ENCODE assay signal across 13 cellular contexts in the genomic region with DNA sequence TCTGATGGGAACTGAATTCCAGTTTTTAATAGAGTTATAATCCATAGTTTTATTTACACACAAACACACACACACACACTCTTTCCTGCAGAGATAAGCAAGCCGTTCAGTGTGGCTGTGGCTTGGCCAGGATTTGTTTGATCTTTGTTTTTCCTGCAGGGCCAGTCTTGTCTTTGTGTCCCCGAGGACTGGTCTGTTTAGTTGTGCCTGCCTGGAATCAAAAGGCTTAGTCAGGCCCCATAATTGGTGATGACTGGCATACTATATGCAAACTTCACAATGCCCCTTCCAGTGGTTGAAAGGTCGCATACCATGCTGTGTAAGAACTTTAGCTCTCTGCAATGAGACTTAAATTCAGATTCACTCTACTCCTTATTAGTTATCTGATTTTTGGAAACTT. TPM values are rescaled to one million over a fixed set of nuclear protein-coding genes. Genes with fewer than 3 reads are reported as not detected.
DNase-seq lines count a peak whose midpoint lies in the region; ATAC-seq and TF ChIP-seq lines count a peak whose summit lies in the region.
"Had no signal": no experiment of that assay in that cellular context is flagged by ENCODE, and none has a peak within 500 bp of the region (broad histone marks: within the 10 kb centered on the region; RNA-seq: fewer than 3 reads in every experiment).

No MANE protein-coding gene starts in this region.

- ATAC-seq in HG02884 (IDR thresholded peaks at IDR 0.05; ENCODE audit: unreplicated experiment) (no peak), GM21423 (IDR thresholded peaks at IDR 0.05; ENCODE audit: unreplicated experiment) (no peak)
- ATAC-seq: natural killer cell treated with Interleukin-12 subunit alpha and Interleukin-12 subunit beta and Interleukin-15 and Interleukin-18, amount 100 ng/mL, for 72 hours had no signal

- H3K4me3 ChIP-seq in HUES64 (ENCODE audit: low read length) = peak overlapping the region; percentile 6; the same call in 1 of the 2 replicates
- H3K4me3 ChIP-seq in breast epithelium = peak overlapping the region in 1 of 3 donors; percentile 79
- H3K4me3 ChIP-seq in mesodermal cell (ENCODE audit: extremely low read depth, insufficient read depth, low read length, poor library complexity, severe bottlenecking) = no peak overlapping the region
- H3K4me3 ChIP-seq: dorsolateral prefrontal cortex had no signal

- no peak for TF ChIP-seq POLR2A in breast epithelium (IDR thresholded peaks at IDR 0.05)

- in situ Hi-C loops in ACHN (cut with HindIII; ENCODE audit: low pct_ligation_motif_present, low pct_unique_long_range_greater_than_20kb, low sequenced_read_pairs) = no loop called here

- DNase-seq in breast epithelium (ENCODE audit: low spot score in 2 of 2) (no peak), HPDE6-E6E7 (ENCODE audit: extremely low spot score) (no peak), ACHN (no peak)
- DNase-seq: dorsolateral prefrontal cortex; H7; NCI-H774; stimulated activated CD4-positive, alpha-beta T cell treated with anti-CD3 and anti-CD28 coated beads, Interleukin-15, amount 100 ng/mL, for 24 hours had no signal

- TF ChIP-seq CTCF in 22Rv1 (IDR thresholded peaks at IDR 0.05) = no peak
- no peak for TF ChIP-seq CTCF in breast epithelium (IDR thresholded peaks at IDR 0.05)

- H3K4me1 ChIP-seq in HUES64 (ENCODE audit: insufficient read depth, low read length) = peaks cover 20% of the 10 kb centered on the region
- peaks cover 0 to 7% of the 10 kb centered on the region in 2 donors for H3K4me1 ChIP-seq in breast epithelium
- H3K4me1 ChIP-seq in mesodermal cell (ENCODE audit: control insufficient read depth, insufficient read depth, low read length, poor library complexity, severe bottlenecking) = peaks cover 20% of the 10 kb centered on the region

- H3K27me3 ChIP-seq in HUES64 (ENCODE audit: insufficient read depth, low read length) = peaks cover 8% of the 10 kb centered on the region; the same call in 1 of the 2 replicates
- no peaks in the 10 kb centered on the region for H3K27me3 ChIP-seq in breast epithelium
- H3K27me3 ChIP-seq: dorsolateral prefrontal cortex had no signal

- H3K9ac ChIP-seq in HUES64 (ENCODE audit: low read depth, low read length) = no peak overlapping the region; the same call in 1 of the 2 replicates

- intact Hi-C loops in breast epithelium (cut with DNase I; ENCODE audit: low total_unique reads) = no loop called here

- WGBS in HUES64 = 66% methylated on average over 3 of the region's 3 CpGs
- WGBS in mesodermal cell (ENCODE audit: insufficient coverage in 2 of 2), 2 experiments = 29% methylated on average over 3 of the region's 3 CpGs; no CpG with 5 or more reads in 1 of the 2 experiments

- no peaks in the 10 kb centered on the region for H3K9me3 ChIP-seq in HUES64 (ENCODE audit: insufficient read depth, low read depth, low read length)
- no peaks in the 10 kb centered on the region for H3K9me3 ChIP-seq in breast epithelium
- no peaks in the 10 kb centered on the region for H3K9me3 ChIP-seq in mesodermal cell (ENCODE audit: control insufficient read depth, low read length)

- peak overlapping the region; percentile 52 for H3K27ac ChIP-seq in 22Rv1
- H3K27ac ChIP-seq in HUES64 (ENCODE audit: low read depth, low read length) = peak overlapping the region; percentile 26; the same call in 1 of the 2 replicates
- H3K27ac ChIP-seq in breast epithelium = peak overlapping the region; percentile 98 to 99
- H3K27ac ChIP-seq in mesodermal cell (ENCODE audit: low read depth, low read length, severe bottlenecking) = peak overlapping the region; percentile 77

- H3K36me3 ChIP-seq in HUES64 (ENCODE audit: insufficient read depth, low read length) (no peaks in the 10 kb centered on the region), breast epithelium (no peaks in the 10 kb centered on the region), mesodermal cell (ENCODE audit: control insufficient read depth, insufficient read depth, low read length) (no peaks in the 10 kb centered on the region)

RNA-seq across cellular contexts. Expression of gene WBP11, which starts 26.0 kb away (rescaled TPM):
- 57.6 TPM for polyA plus RNA-seq in HUES64 (2013, experiment 1 of 2)
- 78.7 TPM for polyA plus RNA-seq in HUES64 (2013, experiment 2 of 2)
- total RNA-seq in breast epithelium = 10 to 100 TPM; 20.3 to 22.8 (median 22.1) TPM
- 63.4 TPM for polyA plus RNA-seq in mesodermal cell (2013, experiment 1 of 2)
- polyA plus RNA-seq in mesodermal cell (2013, experiment 2 of 2) = 97.6 TPM

RNA-seq across cellular contexts. Expression of gene C12orf60, which starts 26.2 kb away (rescaled TPM):
- polyA plus RNA-seq in HUES64 (2013, experiment 1 of 2) = 3.2 TPM
- 4.0 TPM for polyA plus RNA-seq in HUES64 (2013, experiment 2 of 2)
- total RNA-seq in breast epithelium = 1 to 10 TPM; 1.4 to 2.3 (median 1.6) TPM
- polyA plus RNA-seq in mesodermal cell (2013, experiment 1 of 2) = 6.4 TPM
- 7.4 TPM for polyA plus RNA-seq in mesodermal cell (2013, experiment 2 of 2)

RNA-seq across cellular contexts. Expression of gene SMCO3, which starts 36.7 kb away (rescaled TPM):
- polyA plus RNA-seq in HUES64 (2013, experiment 1 of 2) = not detected
- not detected for polyA plus RNA-seq in HUES64 (2013, experiment 2 of 2)
- under 1 TPM in 2 of 3 donors, not detected in 1; 0.33 to 0.59 TPM for total RNA-seq in breast epithelium
- 0.66 TPM for polyA plus RNA-seq in mesodermal cell (2013, experiment 1 of 2)
- 1.0 TPM for polyA plus RNA-seq in mesodermal cell (2013, experiment 2 of 2)
- total RNA-seq: dorsolateral prefrontal cortex; H7; natural killer cell treated with Interleukin-12 subunit alpha and Interleukin-12 subunit beta and Interleukin-15 and Interleukin-18, amount 100 ng/mL, for 72 hours had no signal

Comparison
In these comparisons a context has a peak if more than half of its experiments do, and no peak if none do; other contexts are left out.
1. H3K27ac ChIP-seq: peak in every context shown above with its lines; median percentile 98 in breast epithelium; 77 in mesodermal cell; 52 in 22Rv1; 26 in HUES64.